Comparison of ENCODE assay signal across 30 cellular contexts in the genomic region with DNA sequence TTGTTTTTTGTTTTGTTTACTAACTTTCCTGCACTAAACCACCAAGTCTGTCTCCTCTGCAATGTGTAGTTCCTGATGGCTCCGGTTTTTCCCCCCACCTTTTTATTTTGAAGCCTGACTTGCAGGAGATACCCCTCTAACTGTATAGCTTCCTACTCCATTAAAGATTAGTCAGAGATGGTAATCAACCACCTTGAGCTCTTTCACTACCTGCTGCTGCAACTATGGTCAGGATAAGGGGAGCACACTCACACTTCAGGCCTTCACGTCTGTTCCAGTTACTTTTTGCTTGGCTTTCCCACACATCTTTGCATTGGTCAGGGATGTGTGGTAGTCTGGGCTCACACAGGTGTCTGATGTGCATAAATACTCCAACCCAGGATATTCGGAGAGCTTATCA.
DNase-seq lines count a peak whose midpoint lies in the region; ATAC-seq and TF ChIP-seq lines count a peak whose summit lies in the region.
"Had no signal": no experiment of that assay in that cellular context is flagged by ENCODE, and none has a peak within 500 bp of the region (broad histone marks: within the 10 kb centered on the region; RNA-seq: fewer than 3 reads in every experiment).

No MANE protein-coding gene starts in this region.

- H3K79me2 ChIP-seq in smooth muscle cell (ENCODE audit: low read depth), result no peaks in the 10 kb centered on the region

- TF ChIP-seq CTCF in cardiac muscle cell (IDR thresholded peaks at IDR 0.05; ENCODE audit: low read depth, low read length) (no peak), right atrium auricular region (IDR thresholded peaks at IDR 0.05) (no peak), colonic mucosa (IDR thresholded peaks at IDR 0.05) (no peak), smooth muscle cell (IDR thresholded peaks at IDR 0.05; ENCODE audit: borderline replicate concordance, insufficient read depth, poor library complexity, severe bottlenecking) (no peak), lower leg skin (IDR thresholded peaks at IDR 0.05) (no peak), gastrocnemius medialis (IDR thresholded peaks at IDR 0.05 in 4 of 5, conservative IDR thresholded peaks at IDR 0.05 in 1 of 5) (no peak)

- no peak overlapping the region for H2AFZ ChIP-seq in smooth muscle cell (ENCODE audit: low read depth)
- H2AFZ ChIP-seq: parathyroid adenoma had no signal

- TF ChIP-seq POLR2A in lower leg skin (IDR thresholded peaks at IDR 0.05) (no peak), gastrocnemius medialis (IDR thresholded peaks at IDR 0.05) (no peak)

- no peak overlapping the region for H3K4me2 ChIP-seq in smooth muscle cell

- no peaks in the 10 kb centered on the region for H4K20me1 ChIP-seq in smooth muscle cell (ENCODE audit: low read depth)

- peak; percentile 34 for ATAC-seq in left colon
- no peak for ATAC-seq in gastrocnemius medialis
- ATAC-seq: Right ventricle myocardium inferior, T-helper 17 cell had no signal

- H3K9me3 ChIP-seq in cardiac muscle cell (ENCODE audit: low read depth) (no peaks in the 10 kb centered on the region), right atrium auricular region (no peaks in the 10 kb centered on the region), colonic mucosa (no peaks in the 10 kb centered on the region), smooth muscle cell (replicated peaks; ENCODE audit: low read depth) (no peaks in the 10 kb centered on the region), gastrocnemius medialis (no peaks in the 10 kb centered on the region)
- H3K9me3 ChIP-seq: adrenal gland, Caco-2, uterus had no signal

- in situ Hi-C loops in gastrocnemius medialis (cut with MboI; ENCODE audit: low sequenced_read_pairs in 4 of 4), result loop anchor here in 1 of 4 donors (5.0 kb wide), 1 partner anchor 90 kb away; no protein-coding TSS in a partner anchor

- H3K4me3 ChIP-seq in cardiac muscle cell (no peak overlapping the region), right atrium auricular region (no peak overlapping the region), colonic mucosa (no peak overlapping the region), smooth muscle cell (no peak overlapping the region), lower leg skin (ENCODE audit: low read depth, poor library complexity, severe bottlenecking) (no peak overlapping the region), gastrocnemius medialis (no peak overlapping the region)
- H3K4me3 ChIP-seq: adrenal gland, MG63, uterus had no signal

- 47% methylated on average over 3 of the region's 3 CpGs for WGBS in smooth muscle cell (ENCODE audit: low lambda C conversion rate)
- 61 to 65% methylated on average over 3 of the region's 3 CpGs for WGBS in lower leg skin, 2 donors

- H3K4me1 ChIP-seq in cardiac muscle cell (ENCODE audit: low read depth) (peaks cover 16% of the 10 kb centered on the region), right atrium auricular region (no peaks in the 10 kb centered on the region), colonic mucosa (no peaks in the 10 kb centered on the region), smooth muscle cell (ENCODE audit: low read depth) (peaks cover 10% of the 10 kb centered on the region), gastrocnemius medialis (no peaks in the 10 kb centered on the region)
- H3K4me1 ChIP-seq: adrenal gland, uterus had no signal

- H3K27me3 ChIP-seq in cardiac muscle cell, result no peaks in the 10 kb centered on the region
- no peaks in the 10 kb centered on the region for H3K27me3 ChIP-seq in right atrium auricular region
- H3K27me3 ChIP-seq in colonic mucosa, result no peaks in the 10 kb centered on the region
- no peaks in the 10 kb centered on the region for H3K27me3 ChIP-seq in smooth muscle cell (ENCODE audit: low read depth)
- no peaks in the 10 kb centered on the region for H3K27me3 ChIP-seq in gastrocnemius medialis
- H3K27me3 ChIP-seq: adrenal gland, MG63, uterus had no signal

- H3K36me3 ChIP-seq in cardiac muscle cell, result no peaks in the 10 kb centered on the region
- H3K36me3 ChIP-seq in right atrium auricular region, result no peaks in the 10 kb centered on the region
- no peaks in the 10 kb centered on the region for H3K36me3 ChIP-seq in colonic mucosa
- H3K36me3 ChIP-seq in smooth muscle cell (ENCODE audit: low read depth), result peaks cover 5% of the 10 kb centered on the region
- no peaks in the 10 kb centered on the region for H3K36me3 ChIP-seq in gastrocnemius medialis
- H3K36me3 ChIP-seq: adrenal gland, MG63, uterus had no signal

- intact Hi-C loops in colonic mucosa (cut with DNase I), result no loop called here
- intact Hi-C loops in left colon (cut with DNase I, micrococcal nuclease), result no loop called here
- intact Hi-C loops in lower leg skin (cut with DNase I; ENCODE audit: low total_unique reads), result no loop called here
- intact Hi-C loops in gastrocnemius medialis (cut with DNase I; ENCODE audit: low total_unique reads), result no loop called here

- peak overlapping the region; percentile 30 to 66 for H3K9ac ChIP-seq in colonic mucosa (ENCODE audit: low read depth in 2 of 2, low read length in 2 of 2)
- no peak overlapping the region for H3K9ac ChIP-seq in smooth muscle cell (ENCODE audit: low read depth)
- H3K9ac ChIP-seq: parathyroid adenoma had no signal

- peaks cover 9% of the 10 kb centered on the region for H3F3A ChIP-seq in smooth muscle cell (ENCODE audit: low read depth)

- H3K27ac ChIP-seq in cardiac muscle cell (peak overlapping the region; percentile 12), right atrium auricular region (no peak overlapping the region), colonic mucosa (peak overlapping the region; percentile 61), smooth muscle cell (ENCODE audit: low read depth) (peak overlapping the region; percentile 72), gastrocnemius medialis (no peak overlapping the region)
- H3K27ac ChIP-seq: adrenal gland, C4-2B, parathyroid adenoma, uterus had no signal

- DNase-seq in cardiac muscle cell (ENCODE audit: low read depth in 1 of 2, low spot score in 1 of 2) (no peak), right atrium auricular region (ENCODE audit: low spot score) (no peak), colonic mucosa (no peak), left colon (no peak), smooth muscle cell (lab: John Stamatoyannopoulos, UW; ENCODE audit: unreplicated experiment) (no peak), lower leg skin (ENCODE audit: low spot score in 2 of 2) (no peak), gastrocnemius medialis (no peak), DMS53 (lab: John Stamatoyannopoulos, UW) (no peak)
- DNase-seq: 8988T; activated CD4-positive, alpha-beta memory T cell treated with anti-CD3 and anti-CD28 coated beads, Interleukin-2, amount 10 ng/mL, durations not matched to agents 7 days and 5 days; activated CD4-positive, CD25-positive, alpha-beta regulatory T cell treated with anti-CD3 and anti-CD28 coated beads, Interleukin-2, amount 50 U/mL, for 72 hours; activated CD8-positive, alpha-beta memory T cell treated with anti-CD3 and anti-CD28 coated beads, Interleukin-2, amount 50 U/mL, for 48 hours; activated naive CD4-positive, alpha-beta T cell treated with anti-CD3 and anti-CD28 coated beads, Interleukin-2, amount 10 ng/mL, durations not matched to agents 7 days and 5 days; adrenal gland; Caco-2; DMS79; GDM1; KBM-7; MG63; NCI-H1105 treated with DMSO at 0.1 percent for 48 hours; NCI-H2029 treated with DMSO at 0.1 percent for 48 hours; NCI-H2227 treated with DMSO at 0.1 percent for 48 hours; NCI-H526; NK-92 treated with Interleukin-12 subunit alpha and Interleukin-12 subunit beta, amount 100 ng/mL, for 24 hours; stimulated activated naive CD4-positive, alpha-beta T cell; T-helper 17 cell; uterus had no signal

Comparison
In these comparisons a context has a peak if more than half of its experiments do, and no peak if none do; other contexts are left out.
1. H3K27ac ChIP-seq: peak in cardiac muscle cell (single experiment), colonic mucosa (single experiment) and smooth muscle cell (single experiment); none in right atrium auricular region (0 of 2) and gastrocnemius medialis (0 of 4).